In genomic region chr10:70487824-70488223, GRCh38 we compare ENCODE assay signal across 36 cellular contexts. TPM values are rescaled to one million over a fixed set of nuclear protein-coding genes. Genes with fewer than 3 reads are reported as not detected.
"Had no signal": no experiment of that assay in that cellular context is flagged by ENCODE, and none has a peak within 500 bp of the region (broad histone marks: within the 10 kb centered on the region; RNA-seq: fewer than 3 reads in every experiment).

No MANE protein-coding gene starts in this region.

- H3K4me3 ChIP-seq: adrenal gland, body of pancreas, breast epithelium had no signal

- H3K4me1 ChIP-seq: body of pancreas, breast epithelium had no signal

- ATAC-seq: activated CD8-positive, alpha-beta T cell treated with anti-CD3 and anti-CD28 coated beads for 36 hours; activated naive CD4-positive, alpha-beta T cell treated with anti-CD3 and anti-CD28 coated beads, Interleukin-2, amount 50 U/mL, for 72 hours; activated T-cell treated with anti-CD3 and anti-CD28 coated beads, Interleukin-2, amount 50 U/mL, for 4 hours; activated T-cell treated with anti-CD3 and anti-CD28 coated beads, Interleukin-2, amount 50 U/mL, for 72 hours; activated T-helper 17 cell treated with anti-CD3 and anti-CD28 coated beads, Interleukin-2, amount 50 U/mL, for 72 hours; body of pancreas had no signal

- H3K9me3 ChIP-seq: adrenal gland, body of pancreas, breast epithelium had no signal

- H3K36me3 ChIP-seq: adrenal gland, brain microvascular endothelial cell, breast epithelium had no signal

- H3K27ac ChIP-seq: adrenal gland, body of pancreas, brain microvascular endothelial cell, breast epithelium, VCaP had no signal

- H3K27me3 ChIP-seq: adrenal gland, body of pancreas, brain microvascular endothelial cell, breast epithelium had no signal

- DNase-seq: activated B cell treated with CpG ODN at 0.5 μM for 24 hours; activated CD4-positive, alpha-beta memory T cell treated with anti-CD3 and anti-CD28 coated beads for 36 hours; activated CD4-positive, alpha-beta T cell treated with anti-CD3 and anti-CD28 coated beads for 4 hours; activated CD4-positive, alpha-beta T cell treated with anti-CD3 and anti-CD28 coated beads, Interleukin-2, amount 10 ng/mL, durations not matched to agents 24 days and 14 days; activated CD4-positive, alpha-beta T cell treated with anti-CD3 and anti-CD28 coated beads, Interleukin-2, amount 50 U/mL, for 1 hour; activated CD4-positive, alpha-beta T cell treated with anti-CD3 and anti-CD28 coated beads, Interleukin-2, amount 50 U/mL, for 4 hours; activated CD4-positive, CD25-positive, alpha-beta regulatory T cell treated with anti-CD3 and anti-CD28 coated beads, Interleukin-2, amount 50 U/mL, for 72 hours; activated CD8-positive, alpha-beta memory T cell treated with anti-CD3 and anti-CD28 coated beads, Interleukin-2, amount 50 U/mL, for 4 hours; activated CD8-positive, alpha-beta T cell treated with anti-CD3 and anti-CD28 coated beads for 36 hours; activated effector memory CD4-positive, alpha-beta T cell treated with anti-CD3 and anti-CD28 coated beads, Interleukin-2, amount 50 U/mL, for 16 hours; activated gamma-delta T cell treated with Interleukin-2 at 50 U/mL for 16 hours; activated naive CD4-positive, alpha-beta T cell; activated naive CD4-positive, alpha-beta T cell treated with anti-CD3 and anti-CD28 coated beads for 36 hours; activated naive CD4-positive, alpha-beta T cell treated with anti-CD3 and anti-CD28 coated beads, Interleukin-2, amount 50 U/mL, for 16 hours; activated naive CD8-positive, alpha-beta T cell treated with anti-CD3 and anti-CD28 coated beads for 36 hours; activated T-cell treated with anti-CD3 and anti-CD28 coated beads for 4 hours; activated T-cell treated with anti-CD3 and anti-CD28 coated beads, Interleukin-2, amount 50 U/mL, for 1 hour; activated T-cell treated with anti-CD3 and anti-CD28 coated beads, Interleukin-2, amount 50 U/mL, for 4 hours; activated T-cell treated with anti-CD3 and anti-CD28 coated beads, Interleukin-2, amount 50 U/mL, for 72 hours; adrenal gland; amniotic stem cell; aorta; body of pancreas; brain microvascular endothelial cell; central memory CD4-positive, alpha-beta T cell; T-helper 2 cell; T-helper 9 cell had no signal

- FAIRE-seq: astrocyte, colon, TTC549 had no signal

RNA-seq across cellular contexts. Expression of gene NODAL, which starts 46.3 kb away (rescaled TPM):
- total RNA-seq: activated B cell treated with CpG ODN at 0.5 μM for 24 hours; activated CD4-positive, alpha-beta memory T cell treated with anti-CD3 and anti-CD28 coated beads for 36 hours; activated CD4-positive, alpha-beta T cell treated with anti-CD3 and anti-CD28 coated beads, Interleukin-2, amount 10 ng/mL, durations not matched to agents 24 days and 14 days; activated CD8-positive, alpha-beta memory T cell treated with anti-CD3 and anti-CD28 coated beads for 36 hours; activated CD8-positive, alpha-beta T cell treated with anti-CD3 and anti-CD28 coated beads for 36 hours; activated naive CD4-positive, alpha-beta T cell treated with anti-CD3 and anti-CD28 coated beads for 36 hours; activated naive CD4-positive, alpha-beta T cell treated with anti-CD3 and anti-CD28 coated beads, Interleukin-2, amount 50 U/mL, for 72 hours; activated naive CD8-positive, alpha-beta T cell treated with anti-CD3 and anti-CD28 coated beads for 36 hours; activated T-cell treated with anti-CD3 and anti-CD28 coated beads, Interleukin-2, amount 50 U/mL, for 4 hours; activated T-cell treated with anti-CD3 and anti-CD28 coated beads, Interleukin-2, amount 50 U/mL, for 72 hours; activated T-helper 1 cell treated with anti-CD3 and anti-CD28 coated beads, Interleukin-12 subunit alpha, Interleukin-12 subunit beta, Interleukin-2, Interleukin-4 antibody, amounts not matched to agents 30 ng/mL and 10 ng/mL and 1 ng/mL, durations not matched to agents 14 hours and 24 hours and 36 hours; activated T-helper 17 cell treated with anti-CD3 and anti-CD28 coated beads, Interleukin-2, amount 50 U/mL, for 72 hours; adrenal gland; aorta; astrocyte; body of pancreas; breast epithelium had no signal
- polyA plus RNA-seq: adrenal gland had no signal
